In the genomic region with DNA sequence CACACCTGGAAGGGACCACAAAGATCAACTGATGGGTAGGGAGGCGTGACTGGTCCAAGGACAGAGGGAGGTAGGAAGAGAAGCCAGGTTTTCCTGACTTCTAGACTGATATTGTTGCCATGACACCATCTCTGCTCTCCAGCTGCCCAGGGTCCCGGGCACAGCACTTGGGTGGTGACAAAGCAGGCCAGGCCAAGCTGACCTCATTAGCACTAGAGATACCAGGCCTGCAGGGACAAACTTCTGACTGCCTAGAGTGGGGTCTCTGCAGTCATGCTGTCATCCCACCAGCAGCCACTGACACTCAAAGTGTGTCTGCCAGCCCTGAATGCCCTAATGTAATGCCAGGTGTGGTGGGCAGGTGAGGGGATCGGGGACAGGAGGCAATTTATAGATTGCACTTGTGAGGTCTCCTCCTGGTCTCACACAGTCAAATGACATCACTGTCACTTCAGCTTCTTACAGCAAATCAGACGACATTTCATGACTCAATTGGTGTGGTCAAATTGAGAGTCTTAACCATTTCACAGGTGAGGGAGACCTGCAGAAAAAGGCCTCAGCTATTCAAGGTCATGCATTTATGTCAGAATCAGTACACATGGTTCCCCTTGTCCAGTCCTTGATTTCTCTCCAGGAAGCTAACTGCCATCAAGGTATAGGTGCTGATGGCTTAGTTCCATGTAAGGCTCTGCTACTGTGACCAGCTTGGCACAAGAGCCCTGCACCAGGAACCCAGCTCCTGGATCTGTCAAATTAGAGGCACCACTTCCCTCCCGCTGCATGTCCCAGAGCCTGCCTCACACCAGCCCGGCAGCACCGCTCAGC, we compare ENCODE assay signal across 8 cellular contexts. TPM values are rescaled to one million over a fixed set of nuclear protein-coding genes. Genes with fewer than 3 reads are reported as not detected.
DNase-seq lines count a peak whose midpoint lies in the region; ATAC-seq, FAIRE-seq and TF ChIP-seq lines count a peak whose summit lies in the region.

No MANE protein-coding gene starts in this region.

- H3K36me3 ChIP-seq in lower lobe of right lung (no peaks in the 10 kb centered on the region), tibial nerve (no peaks in the 10 kb centered on the region)

- H3K36me3 Mint-ChIP-seq in activated CD4-positive, alpha-beta T cell treated with anti-CD3 and anti-CD28 coated beads, Interleukin-2, amount 10 ng/mL, durations not matched to agents 7 days and 5 days (ENCODE audit: low read depth): peaks cover 9% of the 10 kb centered on the region

- CTCF ChIA-PET in activated CD4-positive, alpha-beta T cell treated with anti-CD3 and anti-CD28 coated beads, Interleukin-2, amount 10 ng/mL, durations not matched to agents 7 days and 5 days (lab: Charles Lee): interaction anchor here (0.6 to 6.4 kb wide), 5 partner anchors 9 to 235 kb away, joined by 3 to 76 read pairs (median 4); no protein-coding TSS in a partner anchor

- no peak for DNase-seq in activated CD4-positive, alpha-beta T cell treated with anti-CD3 and anti-CD28 coated beads, Interleukin-2, amount 10 ng/mL, durations not matched to agents 7 days and 5 days
- DNase-seq in activated CD4-positive, alpha-beta T cell treated with anti-CD3 and anti-CD28 coated beads for 4 hours: no peak
- DNase-seq in astrocyte of the cerebellum (ENCODE audit: low read depth) (no peak), lower lobe of right lung (no peak), tibial nerve (ENCODE audit: low spot score in 2 of 2) (no peak), NCI-H524 treated with DMSO at 0.1 percent for 48 hours (lab: John Stamatoyannopoulos, UW) (no peak), GM19239 (ENCODE audit: insufficient read length, low spot score) (no peak), NOMO-1 (lab: John Stamatoyannopoulos, UW; ENCODE audit: unreplicated experiment in 2 of 2) (no peak)

- H3K4me3 ChIP-seq in astrocyte of the cerebellum (ENCODE audit: low read depth, low read length): peak overlapping the region; percentile 64
- H3K4me3 ChIP-seq in lower lobe of right lung: peak overlapping the region; percentile 78
- H3K4me3 ChIP-seq in tibial nerve: peak overlapping the region in 3 of 4 donors; percentile 16 to 96 (median 69)

- WGBS in tibial nerve, 2 donors: 58 to 60% methylated on average over 6 to 7 of the region's 7 CpGs

- H3K4me3 Mint-ChIP-seq in activated CD4-positive, alpha-beta T cell treated with anti-CD3 and anti-CD28 coated beads, Interleukin-2, amount 10 ng/mL, durations not matched to agents 7 days and 5 days: peak overlapping the region; percentile 88

- TF ChIP-seq CTCF in astrocyte of the cerebellum (IDR thresholded peaks at IDR 0.05; ENCODE audit: low read depth, low read length, missing control alignments) (no peak), lower lobe of right lung (IDR thresholded peaks at IDR 0.05) (no peak), tibial nerve (IDR thresholded peaks at IDR 0.05) (no peak)

- intact Hi-C loops in lower lobe of right lung (cut with DNase I): no loop called here

- H3K4me1 Mint-ChIP-seq in activated CD4-positive, alpha-beta T cell treated with anti-CD3 and anti-CD28 coated beads, Interleukin-2, amount 10 ng/mL, durations not matched to agents 7 days and 5 days: peaks cover 58% of the 10 kb centered on the region

- H3K27ac Mint-ChIP-seq in activated CD4-positive, alpha-beta T cell treated with anti-CD3 and anti-CD28 coated beads, Interleukin-2, amount 10 ng/mL, durations not matched to agents 7 days and 5 days: peak overlapping the region; percentile 19

- H3K27me3 Mint-ChIP-seq in activated CD4-positive, alpha-beta T cell treated with anti-CD3 and anti-CD28 coated beads, Interleukin-2, amount 10 ng/mL, durations not matched to agents 7 days and 5 days: no peaks in the 10 kb centered on the region

- H3K27me3 ChIP-seq in lower lobe of right lung (ENCODE audit: low read depth): no peaks in the 10 kb centered on the region
- no peaks in the 10 kb centered on the region for H3K27me3 ChIP-seq in tibial nerve

- POLR2A ChIA-PET in activated CD4-positive, alpha-beta T cell treated with anti-CD3 and anti-CD28 coated beads, Interleukin-2, amount 10 ng/mL, durations not matched to agents 7 days and 5 days (lab: Charles Lee): interaction anchor here (1.0 kb wide), 1 partner anchor 11 kb away, joined by 3 read pairs; no protein-coding TSS in a partner anchor

- H3K27ac ChIP-seq in lower lobe of right lung (peak overlapping the region; percentile 91), tibial nerve (no peak overlapping the region)

- H3K9me3 Mint-ChIP-seq in activated CD4-positive, alpha-beta T cell treated with anti-CD3 and anti-CD28 coated beads, Interleukin-2, amount 10 ng/mL, durations not matched to agents 7 days and 5 days: peaks cover 2% of the 10 kb centered on the region

- H3K9me3 ChIP-seq in lower lobe of right lung (no peaks in the 10 kb centered on the region), tibial nerve (no peaks in the 10 kb centered on the region)

- no peak for ATAC-seq in lower lobe of right lung

- in situ Hi-C loops in astrocyte of the cerebellum (cut with HindIII; ENCODE audit: low sequenced_read_pairs): no loop called here

- FAIRE-seq in GM19239 (lab: Jason Lieb, UNC): no peak

- TF ChIP-seq EP300 in tibial nerve (IDR thresholded peaks at IDR 0.05): no peak

- H3K4me1 ChIP-seq in lower lobe of right lung: peaks cover 73% of the 10 kb centered on the region
- H3K4me1 ChIP-seq in tibial nerve: peaks cover 0 to 66% (median 39%) of the 10 kb centered on the region in 4 donors

- no peak for TF ChIP-seq POLR2A in tibial nerve (IDR thresholded peaks at IDR 0.05)

RNA-seq across cellular contexts. Expression of gene SLC9A1, which starts 2.7 kb away (rescaled TPM):
- 10 to 100 TPM; 24.8 to 32.4 TPM for total RNA-seq in activated CD4-positive, alpha-beta T cell treated with anti-CD3 and anti-CD28 coated beads, Interleukin-2, amount 10 ng/mL, durations not matched to agents 7 days and 5 days
- total RNA-seq in lower lobe of right lung (57.7 TPM), tibial nerve (10 to 100 TPM in 1 of 4 donors, 1 to 10 TPM in 3; 5.9 to 21.9 (median 7.8) TPM)
